ENCODE assay signal across 19 cellular contexts in the genomic region with DNA sequence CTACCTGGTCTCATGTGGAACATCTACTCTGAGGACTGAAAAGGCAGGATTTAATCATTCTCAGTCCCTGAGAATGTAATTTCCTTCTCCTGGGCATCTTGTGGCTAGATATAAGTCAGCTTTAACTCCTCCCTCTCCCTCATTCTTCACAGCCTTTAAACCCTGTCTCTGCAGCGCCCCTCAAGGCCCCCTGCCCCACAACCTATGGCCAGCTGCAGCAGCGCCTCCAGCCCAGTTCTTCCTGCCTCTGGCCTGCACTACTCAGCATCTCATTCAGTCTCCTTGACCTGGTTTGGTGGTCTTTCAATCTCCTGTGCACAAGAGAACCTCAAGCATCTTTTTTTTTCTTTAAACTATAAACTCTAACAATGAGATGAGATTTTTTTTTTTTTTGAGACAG.
"Had no signal": no experiment of that assay in that cellular context is flagged by ENCODE, and none has a peak within 500 bp of the region (broad histone marks: within the 10 kb centered on the region; RNA-seq: fewer than 3 reads in every experiment).

No MANE protein-coding gene starts in this region.

- H3K4me2 ChIP-seq: hepatocyte had no signal

- H3K27me3 ChIP-seq: adrenal gland, hepatocyte, right atrium auricular region, tibial artery had no signal

- H3K9me3 Mint-ChIP-seq: activated CD4-positive, alpha-beta memory T cell treated with anti-CD3 and anti-CD28 coated beads, Interleukin-2, amount 10 ng/mL, durations not matched to agents 7 days and 5 days; activated T-cell treated with anti-CD3 and anti-CD28 coated beads, Interleukin-2, amount 50 U/mL, for 4 hours; T-cell had no signal

- H3K27me3 Mint-ChIP-seq: activated CD4-positive, alpha-beta memory T cell treated with anti-CD3 and anti-CD28 coated beads, Interleukin-2, amount 10 ng/mL, durations not matched to agents 7 days and 5 days; T-cell had no signal

- H3K9me3 ChIP-seq: adrenal gland, lower lobe of right lung, prostate gland, right atrium auricular region, tibial artery had no signal

- H3K36me3 ChIP-seq: prostate gland had no signal

- ATAC-seq: activated T-cell treated with anti-CD3 and anti-CD28 coated beads, Interleukin-2, amount 50 U/mL, for 4 hours; left colon; lower lobe of right lung; stimulated activated naive CD8-positive, alpha-beta T cell treated with anti-CD3 and anti-CD28 coated beads, Interleukin-15, Interleukin-2, amounts not matched to agents 100 U/mL and 50 U/mL, for 24 hours had no signal

- H3K4me3 Mint-ChIP-seq: activated CD4-positive, alpha-beta memory T cell treated with anti-CD3 and anti-CD28 coated beads, Interleukin-2, amount 10 ng/mL, durations not matched to agents 7 days and 5 days; activated T-cell treated with anti-CD3 and anti-CD28 coated beads, Interleukin-2, amount 50 U/mL, for 4 hours; T-cell had no signal

- H3K27ac ChIP-seq: adrenal gland, hepatocyte, lower lobe of right lung, prostate gland, right atrium auricular region, tibial artery had no signal

- DNase-seq: activated CD4-positive, alpha-beta memory T cell treated with anti-CD3 and anti-CD28 coated beads, Interleukin-2, amount 10 ng/mL, durations not matched to agents 7 days and 5 days; activated CD4-positive, alpha-beta T cell treated with anti-CD3 and anti-CD28 coated beads for 48 hours; activated CD4-positive, CD25-positive, alpha-beta regulatory T cell; activated effector memory CD4-positive, alpha-beta T cell treated with anti-CD3 and anti-CD28 coated beads, Interleukin-2, amount 50 U/mL, for 16 hours; activated naive CD4-positive, alpha-beta T cell treated with anti-CD3 and anti-CD28 coated beads, Interleukin-2, amount 50 U/mL, for 16 hours; activated T-cell treated with anti-CD3 and anti-CD28 coated beads, Interleukin-2, amount 50 U/mL, for 4 hours; adrenal gland; dermis blood vessel endothelial cell; effector memory CD4-positive, alpha-beta T cell; left colon; lower lobe of right lung; stimulated activated CD4-positive, alpha-beta T cell treated with anti-CD3 and anti-CD28 coated beads, Interleukin-2, amount 100 ng/mL, for 24 hours; stimulated activated naive CD8-positive, alpha-beta T cell treated with anti-CD3 and anti-CD28 coated beads, Interleukin-15, Interleukin-2, amounts not matched to agents 100 U/mL and 50 U/mL, for 24 hours; substantia nigra; T-cell; tibial artery had no signal

- H3K4me3 ChIP-seq: adrenal gland, hepatocyte, lower lobe of right lung, prostate gland, right atrium auricular region, tibial artery had no signal

- H3K4me1 ChIP-seq: lower lobe of right lung, prostate gland, tibial artery had no signal

- H3K79me2 ChIP-seq: hepatocyte had no signal

- H3K4me1 Mint-ChIP-seq: activated CD4-positive, alpha-beta memory T cell treated with anti-CD3 and anti-CD28 coated beads, Interleukin-2, amount 10 ng/mL, durations not matched to agents 7 days and 5 days; T-cell had no signal

- H3K27ac Mint-ChIP-seq: activated CD4-positive, alpha-beta memory T cell treated with anti-CD3 and anti-CD28 coated beads, Interleukin-2, amount 10 ng/mL, durations not matched to agents 7 days and 5 days; T-cell had no signal

- H2AFZ ChIP-seq: hepatocyte had no signal
